In the genomic region with DNA sequence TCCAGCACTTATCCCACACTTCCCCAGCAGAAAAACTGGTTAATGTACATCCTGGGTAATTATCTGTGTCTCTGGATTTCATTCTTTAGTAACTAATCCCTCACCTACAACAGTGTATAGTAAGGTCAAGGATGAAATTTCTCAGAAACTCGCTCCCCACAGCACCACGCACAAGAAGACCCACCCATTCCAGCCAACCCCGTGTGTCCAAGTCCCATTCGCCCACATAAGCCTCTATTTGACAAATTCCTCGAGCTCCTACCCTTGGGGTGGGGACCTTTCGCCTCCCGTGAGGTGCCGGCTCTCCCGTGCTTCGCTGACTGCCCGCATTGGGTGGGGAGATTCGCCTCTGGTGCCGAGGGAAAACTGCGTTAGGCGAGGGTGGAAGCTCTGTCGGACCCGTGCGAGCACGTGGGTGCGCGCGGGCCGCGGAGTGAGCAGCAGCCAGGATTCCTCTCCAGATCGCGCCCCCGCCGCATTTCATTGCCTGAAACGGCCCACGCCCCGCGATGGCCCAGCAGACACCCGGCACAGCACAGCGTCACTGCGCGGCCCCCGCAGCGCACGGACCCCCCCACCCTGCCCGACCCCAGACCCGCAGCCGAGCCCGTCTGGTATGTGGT, we compare ENCODE assay signal across 8 cellular contexts. TPM values are rescaled to one million over a fixed set of nuclear protein-coding genes. Genes with fewer than 3 reads are reported as not detected.
DNase-seq lines count a peak whose midpoint lies in the region; ATAC-seq and TF ChIP-seq lines count a peak whose summit lies in the region.

No MANE protein-coding gene starts in this region.

- CTCF ChIA-PET in Caco-2 (lab: Charles Lee), result interaction anchor here (1.1 to 1.4 kb wide), 2 partner anchors 42 to 43 kb away, joined by 3 to 5 read pairs; no protein-coding TSS in a partner anchor

- H3K4me3 Mint-ChIP-seq in Caco-2 (ENCODE audit: unreplicated experiment), result peak overlapping the region; percentile 100

- no peaks in the 10 kb centered on the region; the same call in 1 of the 2 replicates for H3K27me3 ChIP-seq in Caco-2 (replicated peaks; ENCODE audit: control insufficient read depth, insufficient read depth, low read length)
- H3K27me3 ChIP-seq in ovary, result no peaks in the 10 kb centered on the region

- intact Hi-C loops in Caco-2 (cut with micrococcal nuclease; ENCODE audit: unreplicated experiment) (loop anchor here (1.0 kb wide), 9 partner anchors 31 to 370 kb away; partner anchors contain the start of genes C11orf65 and NPAT), ovary (cut with DNase I) (no loop called here)

- peak overlapping the region; percentile 89 for H3K4me3 ChIP-seq in Caco-2 (ENCODE audit: low read depth, low read length)
- H3K4me3 ChIP-seq in fibroblast of villous mesenchyme (ENCODE audit: low read depth, low read length), result peak overlapping the region; percentile 72
- H3K4me3 ChIP-seq in ovary, result peak overlapping the region; percentile 78

- POLR2A ChIA-PET in Caco-2 (lab: Charles Lee), result interaction anchor here (0.6 to 2.2 kb wide), 11 partner anchors 33 to 372 kb away, joined by 3 to 5 read pairs (median 4); partner anchors contain the start of genes ATM, C11orf65, DDX10 and NPAT

- no peaks in the 10 kb centered on the region for H3K27me3 Mint-ChIP-seq in Caco-2 (ENCODE audit: insufficient read depth, unreplicated experiment)

- peaks cover 18% of the 10 kb centered on the region for H3K4me1 ChIP-seq in Caco-2
- peaks cover 5% of the 10 kb centered on the region for H3K4me1 ChIP-seq in ovary (ENCODE audit: insufficient read depth)

- no peak for TF ChIP-seq POLR2A in ovary (IDR thresholded peaks at IDR 0.05)

- H3K9me3 Mint-ChIP-seq in Caco-2 (ENCODE audit: unreplicated experiment), result no peaks in the 10 kb centered on the region

- no TSS peak for BruUV-seq in Caco-2 (replicated peaks; lab: Mats Ljungman, UMichigan)

- WGBS in ovary, 3 donors, result 0 to 3% (median 1%) methylated on average over 37 to 43 of the region's 43 CpGs

- DNase-seq in Caco-2 (peak; percentile 59 to 68), NCI-H1105 (lab: John Stamatoyannopoulos, UW) (peak; percentile 5), fibroblast of villous mesenchyme (ENCODE audit: low read depth) (no peak), ovary (peak; percentile 10 to 42 (median 26)), dedifferentiated amniotic fluid mesenchymal stem cell (ENCODE audit: extremely low spot score) (no peak), SKM-1 (lab: John Stamatoyannopoulos, UW; ENCODE audit: unreplicated experiment) (no peak)
- DNase-seq in activated T-cell treated with anti-CD3 and anti-CD28 coated beads, Interleukin-2, amount 50 U/mL, for 48 hours, result peak; percentile 55 to 62

- H3K27ac ChIP-seq in ovary, result no peak overlapping the region

- H3K9me3 ChIP-seq in Caco-2, result no peaks in the 10 kb centered on the region
- no peaks in the 10 kb centered on the region for H3K9me3 ChIP-seq in ovary

- TF ChIP-seq CTCF in Caco-2 (IDR thresholded peaks at IDR 0.05; ENCODE audit: insufficient read depth in 1 of 2, low read depth in 1 of 2, low read length in 1 of 2, severe bottlenecking in 1 of 2, unreplicated experiment in 1 of 2) (no peak), fibroblast of villous mesenchyme (IDR thresholded peaks at IDR 0.05; ENCODE audit: insufficient read depth, low read depth, low read length) (no peak), ovary (IDR thresholded peaks at IDR 0.05) (no peak)

- H3K36me3 Mint-ChIP-seq in Caco-2 (ENCODE audit: insufficient read depth, unreplicated experiment), result peaks cover 7% of the 10 kb centered on the region

- peak; percentile 27 for ATAC-seq in GM21825 (IDR thresholded peaks at IDR 0.05; ENCODE audit: unreplicated experiment)

- peaks cover 29% of the 10 kb centered on the region for H3K4me1 Mint-ChIP-seq in Caco-2 (ENCODE audit: low read depth, unreplicated experiment)

- H3K36me3 ChIP-seq in Caco-2 (ENCODE audit: control insufficient read depth, insufficient read depth, low read length) (no peaks in the 10 kb centered on the region), ovary (no peaks in the 10 kb centered on the region)

- peak overlapping the region; percentile 100 for H3K27ac Mint-ChIP-seq in Caco-2 (ENCODE audit: unreplicated experiment)

- TF ChIP-seq EP300 in ovary (IDR thresholded peaks at IDR 0.05), result no peak

RNA-seq across cellular contexts. Expression of gene EXPH5, which starts 0.9 kb away (rescaled TPM):
- total RNA-seq in Caco-2 (2022), result 15.3 and 18.1 TPM in 2 replicates
- total RNA-seq in fibroblast of villous mesenchyme, result 0.32 and 2.2 TPM in 2 replicates
- 1 to 10 TPM; 1.1 to 5.7 (median 2.1) TPM for total RNA-seq in ovary
- polyA plus RNA-seq in ovary, result under 1 TPM; 0.12 to 0.37 TPM

Comparison
In these comparisons a context has a peak if more than half of its experiments do, and no peak if none do; other contexts are left out.
1. DNase-seq: peak in Caco-2 (2 of 2), NCI-H1105 (single experiment), activated T-cell treated with anti-CD3 and anti-CD28 coated beads, Interleukin-2, amount 50 U/mL, for 48 hours (2 of 2) and ovary (5 of 5); none in fibroblast of villous mesenchyme (single experiment), dedifferentiated amniotic fluid mesenchymal stem cell (single experiment) and SKM-1 (single experiment).
2. Peak in every context shown above with its lines, with median percentiles within 50 percentile points of each other: H3K4me3 ChIP-seq.